ENCODE assay signal across 5 cellular contexts in genomic region chr4:102091656-102092055, GRCh38.
"Had no signal": no experiment of that assay in that cellular context is flagged by ENCODE, and none has a peak within 500 bp of the region (broad histone marks: within the 10 kb centered on the region; RNA-seq: fewer than 3 reads in every experiment).

No MANE protein-coding gene starts in this region.

- DNase-seq: IMR-90, KBM-7, KG1 had no signal

- ATAC-seq: HepG2, K562 had no signal
